21 cellular contexts compared by ENCODE assay signal in genomic region chr13:99192480-99192879, GRCh38.
"Had no signal": no experiment of that assay in that cellular context is flagged by ENCODE, and none has a peak within 500 bp of the region (broad histone marks: within the 10 kb centered on the region; RNA-seq: fewer than 3 reads in every experiment).

No MANE protein-coding gene starts in this region.

- ATAC-seq: foreskin keratinocyte, left ventricle myocardium superior had no signal

- H3K9me3 Mint-ChIP-seq: activated CD4-positive, alpha-beta T cell treated with anti-CD3 and anti-CD28 coated beads, Interleukin-2, amount 10 ng/mL, durations not matched to agents 7 days and 5 days; activated naive CD8-positive, alpha-beta T cell treated with anti-CD3 and anti-CD28 coated beads, Interleukin-2, amount 10 ng/mL, durations not matched to agents 7 days and 5 days; memory B cell; nephron; T-helper 1 cell treated with Interleukin-12 subunit alpha and Interleukin-12 subunit beta and Interleukin-4 antibody, amounts not matched to agents 30 μg/mL and 1 μg/mL, for 36 hours had no signal

- DNase-seq: activated CD4-positive, alpha-beta T cell treated with anti-CD3 and anti-CD28 coated beads, Interleukin-2, amount 10 ng/mL, durations not matched to agents 7 days and 5 days; activated CD4-positive, CD25-positive, alpha-beta regulatory T cell; activated CD8-positive, alpha-beta memory T cell treated with anti-CD3 and anti-CD28 coated beads for 24 hours; activated naive CD4-positive, alpha-beta T cell; activated naive CD8-positive, alpha-beta T cell treated with anti-CD3 and anti-CD28 coated beads, Interleukin-2, amount 10 ng/mL, durations not matched to agents 7 days and 5 days; central memory CD4-positive, alpha-beta T cell; cortex of kidney; effector CD4-positive, alpha-beta T cell; foreskin keratinocyte; left ventricle myocardium superior; occipital lobe; stimulated activated CD4-positive, alpha-beta T cell treated with anti-CD3 and anti-CD28 coated beads, Interleukin-4, amount 100 ng/mL, for 24 hours; stimulated activated naive CD4-positive, alpha-beta T cell treated with Interleukin-2 at 50 U/mL for 16 hours; substantia nigra had no signal

- H3K4me1 Mint-ChIP-seq: brain, nephron had no signal

- H3K36me3 ChIP-seq: right atrium auricular region, upper lobe of left lung had no signal

- H3K9me3 ChIP-seq: right atrium auricular region, upper lobe of left lung had no signal

- H3K4me3 ChIP-seq: right atrium auricular region, skin epidermis, upper lobe of left lung had no signal

- H3K27ac ChIP-seq: foreskin keratinocyte, right atrium auricular region, upper lobe of left lung had no signal

- H3K4me3 Mint-ChIP-seq: activated CD4-positive, alpha-beta T cell treated with anti-CD3 and anti-CD28 coated beads, Interleukin-2, amount 10 ng/mL, durations not matched to agents 7 days and 5 days; activated naive CD8-positive, alpha-beta T cell treated with anti-CD3 and anti-CD28 coated beads, Interleukin-2, amount 10 ng/mL, durations not matched to agents 7 days and 5 days; brain; memory B cell; nephron; T-helper 1 cell treated with Interleukin-12 subunit alpha and Interleukin-12 subunit beta and Interleukin-4 antibody, amounts not matched to agents 30 μg/mL and 1 μg/mL, for 36 hours had no signal

- H3K27ac Mint-ChIP-seq: activated CD4-positive, alpha-beta T cell treated with anti-CD3 and anti-CD28 coated beads, Interleukin-2, amount 10 ng/mL, durations not matched to agents 7 days and 5 days; activated naive CD8-positive, alpha-beta T cell treated with anti-CD3 and anti-CD28 coated beads, Interleukin-2, amount 10 ng/mL, durations not matched to agents 7 days and 5 days; memory B cell; T-helper 1 cell treated with Interleukin-12 subunit alpha and Interleukin-12 subunit beta and Interleukin-4 antibody, amounts not matched to agents 30 μg/mL and 1 μg/mL, for 36 hours had no signal

- H3K4me1 ChIP-seq: foreskin keratinocyte, right atrium auricular region had no signal

- H3K36me3 Mint-ChIP-seq: activated naive CD8-positive, alpha-beta T cell treated with anti-CD3 and anti-CD28 coated beads, Interleukin-2, amount 10 ng/mL, durations not matched to agents 7 days and 5 days; brain; memory B cell had no signal

- H3K27me3 Mint-ChIP-seq: activated CD4-positive, alpha-beta T cell treated with anti-CD3 and anti-CD28 coated beads, Interleukin-2, amount 10 ng/mL, durations not matched to agents 7 days and 5 days; activated naive CD8-positive, alpha-beta T cell treated with anti-CD3 and anti-CD28 coated beads, Interleukin-2, amount 10 ng/mL, durations not matched to agents 7 days and 5 days; memory B cell had no signal

- H3K27me3 ChIP-seq: foreskin keratinocyte, right atrium auricular region, upper lobe of left lung had no signal
